14 cellular contexts compared by ENCODE assay signal in the genomic region with DNA sequence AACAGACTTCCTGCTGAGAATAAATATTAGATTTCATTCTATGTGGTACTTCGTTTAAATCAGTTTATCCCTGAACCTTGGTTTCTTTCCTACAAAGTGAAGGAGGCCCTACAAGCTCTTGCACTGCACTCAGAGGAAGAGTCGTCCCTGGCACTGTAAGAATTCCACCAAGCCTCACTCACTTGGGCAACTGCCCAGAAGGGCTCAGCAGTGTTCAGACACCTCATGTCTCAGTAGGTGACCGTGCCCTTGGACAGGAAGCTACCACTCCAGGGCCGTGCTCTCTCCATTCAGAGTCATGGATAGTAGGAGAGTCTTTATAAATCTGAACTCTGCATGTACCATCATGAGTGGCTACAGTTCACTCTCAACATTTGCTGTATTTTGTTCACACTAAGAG.
DNase-seq lines count a peak whose midpoint lies in the region; ATAC-seq and TF ChIP-seq lines count a peak whose summit lies in the region.
"Had no signal": no experiment of that assay in that cellular context is flagged by ENCODE, and none has a peak within 500 bp of the region (broad histone marks: within the 10 kb centered on the region; RNA-seq: fewer than 3 reads in every experiment).

No MANE protein-coding gene starts in this region.

- intact Hi-C loops in HCT116 (cut with micrococcal nuclease) (no loop called here), mammary epithelial cell (cut with micrococcal nuclease) (no loop called here), left ventricle myocardium superior (cut with micrococcal nuclease) (no loop called here)

- BruUV-seq in HCT116 (replicated peaks; lab: Mats Ljungman, UMichigan) (no TSS peak), mammary epithelial cell (replicated peaks; lab: Mats Ljungman, UMichigan) (no TSS peak)

- in situ Hi-C loops in mammary epithelial cell (cut with MboI; ENCODE audit: low sequenced_read_pairs in 2 of 2): no loop called here

- H3K4me1 ChIP-seq in HCT116 (ENCODE audit: control insufficient read depth in 1 of 2, insufficient read depth in 2 of 2, low read length in 2 of 2) (peaks cover 0 to 7% of the 10 kb centered on the region in 2 experiments; a peak in 1 of 4 replicates), mammary epithelial cell (ENCODE audit: insufficient read depth, low read length) (peaks cover 5% of the 10 kb centered on the region)
- H3K4me1 ChIP-seq in effector memory CD4-positive, alpha-beta T cell (ENCODE audit: control insufficient read depth, insufficient read depth, low read length, poor library complexity, severe bottlenecking): no peaks in the 10 kb centered on the region
- H3K4me1 ChIP-seq: colonic mucosa, right lobe of liver, vagina had no signal

- ATAC-seq in HCT116: 0 out of 2 replicates have a peak, but pooled peaks have one; percentile 40
- ATAC-seq in left ventricle myocardium superior: peak; percentile 85
- ATAC-seq in HG02759 (IDR thresholded peaks at IDR 0.05; ENCODE audit: unreplicated experiment): no peak
- ATAC-seq: stimulated activated naive B cell treated with anti-CD40 and anti-IgM and Interleukin-4, amounts not matched to agents 10 μg/mL and 1 μg/mL and 100 μg/mL, for 72 hours; WTC11 had no signal

- peaks cover 10% of the 10 kb centered on the region; the same call in 1 of the 2 replicates for H3K27me3 ChIP-seq in HCT116 (ENCODE audit: insufficient read depth, low read length)
- H3K27me3 ChIP-seq in mammary epithelial cell (ENCODE audit: insufficient read depth, low read length): no peaks in the 10 kb centered on the region
- no peaks in the 10 kb centered on the region for H3K27me3 ChIP-seq in effector memory CD4-positive, alpha-beta T cell (replicated peaks; ENCODE audit: control insufficient read depth, insufficient read depth, low read length, poor library complexity, severe bottlenecking)
- H3K27me3 ChIP-seq: colonic mucosa, right lobe of liver, vagina had no signal

- H3K4me2 ChIP-seq in HCT116 (ENCODE audit: low read length) (no peak overlapping the region), mammary epithelial cell (ENCODE audit: insufficient read depth, low read depth, low read length) (no peak overlapping the region)

- H3K9ac ChIP-seq in HCT116 (ENCODE audit: low read length): no peak overlapping the region
- no peak overlapping the region for H3K9ac ChIP-seq in mammary epithelial cell (ENCODE audit: insufficient read depth, low read length)

- dilution Hi-C loops in mammary epithelial cell (cut with HindIII; ENCODE audit: low sequenced_read_pairs): no loop called here

- CTCF ChIA-PET in HCT116 (lab: Charles Lee) (interaction anchor here (1.2 to 2.5 kb wide), 3 partner anchors 9 to 10 kb away, joined by 3 to 10 read pairs (median 5); no protein-coding TSS in a partner anchor), mammary epithelial cell (lab: Charles Lee; ENCODE audit: low non-redundant PET) (no interaction called here)

- no peak for TF ChIP-seq RAD21 in HCT116 (IDR thresholded peaks at IDR 0.05; ENCODE audit: low read depth)

- RAD21 ChIA-PET in HCT116 (lab: Charles Lee; ENCODE audit: low non-redundant PET in 1 of 2, low total read pairs in 2 of 2, uncharacterized antibody in 2 of 2, unreplicated experiment in 2 of 2): no interaction called here

- no peaks in the 10 kb centered on the region for H3K9me2 ChIP-seq in HCT116 (ENCODE audit: insufficient read depth)

- no peak for DNase-seq in HCT116 (ENCODE audit: low read depth, low spot score)
- DNase-seq in mammary epithelial cell: peak; percentile 45
- peak; percentile 72 for DNase-seq in left ventricle myocardium superior
- DNase-seq in retinal pigment epithelial cell (ENCODE audit: low read depth): peak; percentile 79
- DNase-seq in T1000 (lab: John Stamatoyannopoulos, UW): no peak
- no peak for DNase-seq in effector memory CD4-positive, alpha-beta T cell
- DNase-seq in COLO829 (ENCODE audit: low spot score): no peak
- DNase-seq: colonic mucosa; stimulated activated naive B cell treated with anti-CD40 and anti-IgM and Interleukin-4, amounts not matched to agents 10 μg/mL and 1 μg/mL and 100 μg/mL, for 72 hours had no signal

- POLR2A ChIA-PET in HCT116 (lab: Charles Lee): no interaction called here

- H3K27ac ChIP-seq in HCT116 (ENCODE audit: low read depth, low read length) (no peak overlapping the region), mammary epithelial cell (ENCODE audit: insufficient read depth, low read depth, low read length) (no peak overlapping the region)
- H3K27ac ChIP-seq in effector memory CD4-positive, alpha-beta T cell (ENCODE audit: insufficient read depth, low read length, poor library complexity, severe bottlenecking): no peak overlapping the region
- H3K27ac ChIP-seq: C4-2B, colonic mucosa, right lobe of liver, vagina had no signal

- TF ChIP-seq CTCF in HCT116 (IDR thresholded peaks at IDR 0.05 in 2 of 3, conservative IDR thresholded peaks at IDR 0.05 in 1 of 3; ENCODE audit: borderline replicate concordance in 1 of 3, insufficient read depth in 1 of 3, low read depth in 2 of 3, low read length in 2 of 3): no peak
- no peak for TF ChIP-seq CTCF in mammary epithelial cell (conservative IDR thresholded peaks at IDR 0.05 in 1 of 2, IDR thresholded peaks at IDR 0.05 in 1 of 2; ENCODE audit: extremely low read depth in 1 of 2, insufficient read depth in 1 of 2, low read depth in 1 of 2, low read length in 2 of 2)
- no peak for TF ChIP-seq CTCF in retinal pigment epithelial cell (conservative IDR thresholded peaks at IDR 0.05; ENCODE audit: low read depth, low read length)

- TF ChIP-seq POLR2A in HCT116 (IDR thresholded peaks at IDR 0.05; ENCODE audit: borderline replicate concordance, extremely low read depth, insufficient read depth, insufficient read length): no peak

- H3K79me2 ChIP-seq in HCT116 (ENCODE audit: insufficient read depth, low read length) (no peaks in the 10 kb centered on the region), mammary epithelial cell (ENCODE audit: insufficient read depth, low read length) (no peaks in the 10 kb centered on the region)

- H2AFZ ChIP-seq in HCT116 (ENCODE audit: low read depth, low read length, poor library complexity, severe bottlenecking): no peak overlapping the region
- peak overlapping the region; percentile 12 for H2AFZ ChIP-seq in mammary epithelial cell (ENCODE audit: low read depth, low read length)

- H3K36me3 ChIP-seq in HCT116 (ENCODE audit: control insufficient read depth in 1 of 2, insufficient read depth in 2 of 2, low read length in 2 of 2) (no peaks in the 10 kb centered on the region), mammary epithelial cell (ENCODE audit: insufficient read depth, low read length) (no peaks in the 10 kb centered on the region)
- H3K36me3 ChIP-seq in effector memory CD4-positive, alpha-beta T cell (ENCODE audit: control insufficient read depth, insufficient read depth, low read length): no peaks in the 10 kb centered on the region
- H3K36me3 ChIP-seq: colonic mucosa, right lobe of liver, vagina had no signal

- no peaks in the 10 kb centered on the region for H3K9me3 ChIP-seq in HCT116 (ENCODE audit: control insufficient read depth in 1 of 2, insufficient read depth in 1 of 2, low read depth in 1 of 2, low read length in 2 of 2)
- no peaks in the 10 kb centered on the region for H3K9me3 ChIP-seq in mammary epithelial cell (replicated peaks; ENCODE audit: insufficient read depth, low read length)
- no peaks in the 10 kb centered on the region for H3K9me3 ChIP-seq in effector memory CD4-positive, alpha-beta T cell (ENCODE audit: control insufficient read depth, low read length)
- H3K9me3 ChIP-seq: colonic mucosa, right lobe of liver, vagina had no signal

- H4K20me1 ChIP-seq in HCT116 (ENCODE audit: insufficient read depth) (no peaks in the 10 kb centered on the region), mammary epithelial cell (ENCODE audit: insufficient read depth, low read length) (no peaks in the 10 kb centered on the region)

- 56% methylated on average over 4 of the region's 4 CpGs for WGBS in mammary epithelial cell (ENCODE audit: low coverage, missing lambda C conversion rate)

- no peak overlapping the region for H3K4me3 ChIP-seq in HCT116 (replicated peaks in 1 of 2; ENCODE audit: low read depth in 1 of 2, low read length in 2 of 2)
- no peak overlapping the region for H3K4me3 ChIP-seq in mammary epithelial cell (replicated peaks in 1 of 3; ENCODE audit: insufficient read depth in 1 of 3, low read depth in 2 of 3, low read length in 3 of 3)
- H3K4me3 ChIP-seq in retinal pigment epithelial cell (ENCODE audit: low read length): no peak overlapping the region
- H3K4me3 ChIP-seq in effector memory CD4-positive, alpha-beta T cell (ENCODE audit: insufficient read depth, low read depth, low read length, poor library complexity, severe bottlenecking): no peak overlapping the region
- H3K4me3 ChIP-seq: colonic mucosa, right lobe of liver, vagina had no signal

TF ChIP-seq in HCT116, 20 proteins besides CTCF, POLR2A, EP300 and RAD21:
- no peak for TF ChIP-seq SP1 (IDR thresholded peaks at IDR 0.05; ENCODE audit: low read depth)
- 0 out of 2 replicates have a peak, but pooled peaks have one; percentile 24 for TF ChIP-seq CBX3 (IDR thresholded peaks at IDR 0.05; ENCODE audit: low read depth)
- no peak for TF ChIP-seq FOSL1 (IDR thresholded peaks at IDR 0.05; ENCODE audit: low read depth)
- TF ChIP-seq ZNF274 (IDR thresholded peaks at IDR 0.05; ENCODE audit: low read depth, low read length): no peak

Comparison
In these comparisons a context has a peak if more than half of its experiments do, and no peak if none do; other contexts are left out.
1. DNase-seq: peak in mammary epithelial cell (single experiment), left ventricle myocardium superior (single experiment) and retinal pigment epithelial cell (single experiment); none in HCT116 (single experiment), T1000 (single experiment), effector memory CD4-positive, alpha-beta T cell (0 of 3) and COLO829 (single experiment).